Comparison of ENCODE assay signal across 17 cellular contexts in the genomic region with DNA sequence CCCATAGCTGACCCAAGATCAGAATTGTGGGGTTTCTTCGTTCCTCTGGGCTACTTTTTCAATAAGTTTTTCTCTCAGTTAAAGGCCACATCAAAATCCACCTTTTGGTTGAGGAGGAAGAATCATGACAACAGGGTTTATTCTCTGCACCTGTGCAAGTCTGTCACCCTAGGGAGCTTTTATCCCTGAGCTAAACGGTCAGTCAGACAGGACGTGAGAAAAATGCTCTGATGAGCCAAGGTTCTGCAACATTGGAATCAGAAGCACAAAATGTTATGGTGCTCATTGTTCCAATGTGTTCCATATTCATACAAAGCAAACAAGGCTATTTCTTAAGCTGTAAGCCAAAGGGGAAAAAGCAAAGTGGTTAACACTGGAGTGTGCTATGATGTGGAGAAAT. TPM values are rescaled to one million over a fixed set of nuclear protein-coding genes. Genes with fewer than 3 reads are reported as not detected.
A peak's percentile ranks its signal among the peaks of the same experiment; 100 is the strongest.
DNase-seq lines count a peak whose midpoint lies in the region; ATAC-seq, FAIRE-seq and TF ChIP-seq lines count a peak whose summit lies in the region.
"Had no signal": no experiment of that assay in that cellular context is flagged by ENCODE, and none has a peak within 500 bp of the region (broad histone marks: within the 10 kb centered on the region; RNA-seq: fewer than 3 reads in every experiment).

No MANE protein-coding gene starts in this region.

- TF ChIP-seq CTCF in suprapubic skin (IDR thresholded peaks at IDR 0.05) (no peak), D721Med (IDR thresholded peaks at IDR 0.05; ENCODE audit: insufficient read depth, missing control alignments) (no peak), endothelial cell (IDR thresholded peaks at IDR 0.05; ENCODE audit: unreplicated experiment) (no peak)

- no peak for TF ChIP-seq EP300 in suprapubic skin (IDR thresholded peaks at IDR 0.05)

- H3K4me1 ChIP-seq in suprapubic skin: no peaks in the 10 kb centered on the region
- H3K4me1 ChIP-seq: prostate gland, SJSA1 had no signal

- TF ChIP-seq POLR2A in suprapubic skin (IDR thresholded peaks at IDR 0.05): no peak

- DNase-seq in DMS79 (lab: John Stamatoyannopoulos, UW) (peak; percentile 78), suprapubic skin (ENCODE audit: low spot score in 2 of 2) (no peak), D721Med (ENCODE audit: insufficient read length, low spot score) (no peak), endothelial cell (ENCODE audit: low spot score) (no peak)
- no peak for DNase-seq in activated CD4-positive, CD25-positive, alpha-beta regulatory T cell treated with anti-CD3 and anti-CD28 coated beads, Interleukin-2, amount 50 U/mL, for 72 hours
- DNase-seq: brain microvascular endothelial cell, hypothalamus, mammary epithelial cell, NCI-H510A, substantia nigra had no signal

- H3K9me3 ChIP-seq in suprapubic skin: no peaks in the 10 kb centered on the region
- H3K9me3 ChIP-seq: prostate gland, SJSA1 had no signal

- no peak overlapping the region for H3K27ac ChIP-seq in suprapubic skin
- H3K27ac ChIP-seq: brain microvascular endothelial cell, prostate gland, SJSA1 had no signal

- H3K27me3 ChIP-seq in suprapubic skin: no peaks in the 10 kb centered on the region
- H3K27me3 ChIP-seq: brain microvascular endothelial cell had no signal

- no peaks in the 10 kb centered on the region for H3K27me3 Mint-ChIP-seq in endothelial cell (ENCODE audit: unreplicated experiment)

- 53% methylated on average over 3 of the region's 3 CpGs for WGBS in suprapubic skin

- no peaks in the 10 kb centered on the region for H3K9me3 Mint-ChIP-seq in endothelial cell (ENCODE audit: unreplicated experiment)
- H3K9me3 Mint-ChIP-seq: activated T-helper 1 cell treated with anti-CD3 and anti-CD28 coated beads, Interleukin-12 subunit alpha, Interleukin-12 subunit beta, Interleukin-2, Interleukin-4 antibody, amounts not matched to agents 30 ng/mL and 10 ng/mL and 1 ng/mL, durations not matched to agents 14 hours and 24 hours and 36 hours; WTC11 had no signal

- H3K27ac Mint-ChIP-seq in endothelial cell (ENCODE audit: unreplicated experiment): no peak overlapping the region
- H3K27ac Mint-ChIP-seq: activated T-helper 1 cell treated with anti-CD3 and anti-CD28 coated beads, Interleukin-12 subunit alpha, Interleukin-12 subunit beta, Interleukin-2, Interleukin-4 antibody, amounts not matched to agents 30 ng/mL and 10 ng/mL and 1 ng/mL, durations not matched to agents 14 hours and 24 hours and 36 hours; WTC11 had no signal

- H3K4me1 Mint-ChIP-seq in endothelial cell (ENCODE audit: unreplicated experiment): no peaks in the 10 kb centered on the region

- H3K4me3 ChIP-seq in suprapubic skin: no peak overlapping the region
- H3K4me3 ChIP-seq: prostate gland, SJSA1 had no signal

- H3K36me3 ChIP-seq in suprapubic skin: no peaks in the 10 kb centered on the region
- H3K36me3 ChIP-seq: brain microvascular endothelial cell, prostate gland, SJSA1 had no signal

- no peaks in the 10 kb centered on the region for H3K36me3 Mint-ChIP-seq in endothelial cell (ENCODE audit: low read depth, unreplicated experiment)
- H3K36me3 Mint-ChIP-seq: WTC11 had no signal

- FAIRE-seq in D721Med (lab: Jason Lieb, UNC): no peak

- H3K4me3 Mint-ChIP-seq in endothelial cell (ENCODE audit: unreplicated experiment): no peak overlapping the region
- H3K4me3 Mint-ChIP-seq: activated T-helper 1 cell treated with anti-CD3 and anti-CD28 coated beads, Interleukin-12 subunit alpha, Interleukin-12 subunit beta, Interleukin-2, Interleukin-4 antibody, amounts not matched to agents 30 ng/mL and 10 ng/mL and 1 ng/mL, durations not matched to agents 14 hours and 24 hours and 36 hours; WTC11 had no signal

- ATAC-seq in GM19397 (IDR thresholded peaks at IDR 0.05; ENCODE audit: unreplicated experiment): peak; percentile 28
- peak; percentile 18 for ATAC-seq in HG02840 (IDR thresholded peaks at IDR 0.05; ENCODE audit: low FRiP score, unreplicated experiment)
- ATAC-seq in HG03520 (IDR thresholded peaks at IDR 0.05; ENCODE audit: unreplicated experiment): peak; percentile 26
- ATAC-seq: WTC11 had no signal

RNA-seq across cellular contexts. Expression of gene ERICH3, which starts 7.4 kb away (rescaled TPM):
- total RNA-seq in suprapubic skin (not detected), endothelial cell (ENCODE audit: unreplicated experiment) (2.8 TPM)
- total RNA-seq: activated T-helper 1 cell treated with anti-CD3 and anti-CD28 coated beads, Interleukin-12 subunit alpha, Interleukin-12 subunit beta, Interleukin-2, Interleukin-4 antibody, amounts not matched to agents 30 ng/mL and 10 ng/mL and 1 ng/mL, durations not matched to agents 14 hours and 24 hours and 36 hours; mammary epithelial cell; SJSA1 had no signal

RNA-seq across cellular contexts. Expression of gene CRYZ, which starts 51.8 kb away (rescaled TPM):
- 10 to 100 TPM; 18.7 to 39.1 (median 27.3) TPM for total RNA-seq in suprapubic skin
- 31.7 TPM for total RNA-seq in endothelial cell (ENCODE audit: unreplicated experiment)

RNA-seq across cellular contexts. Expression of gene TYW3, which starts 52.0 kb away (rescaled TPM):
- 10 to 100 TPM in 2 of 4 donors, 1 to 10 TPM in 2; 7.4 to 15.8 (median 11.0) TPM for total RNA-seq in suprapubic skin
- 14.8 TPM for total RNA-seq in endothelial cell (ENCODE audit: unreplicated experiment)
